In genomic region chr16:24685539-24686432, GRCh38 we compare ENCODE assay signal across 10 cellular contexts. TPM values are rescaled to one million over a fixed set of nuclear protein-coding genes. Genes with fewer than 3 reads are reported as not detected.
DNase-seq lines count a peak whose midpoint lies in the region; ATAC-seq, FAIRE-seq and TF ChIP-seq lines count a peak whose summit lies in the region.
"Had no signal": no experiment of that assay in that cellular context is flagged by ENCODE, and none has a peak within 500 bp of the region (broad histone marks: within the 10 kb centered on the region; RNA-seq: fewer than 3 reads in every experiment).

No MANE protein-coding gene starts in this region.

- ATAC-seq in HepG2 (peak; percentile 68), upper lobe of left lung (ENCODE audit: low FRiP score in 2 of 2) (peak; percentile 24 to 72), GM21390 (IDR thresholded peaks at IDR 0.05; ENCODE audit: unreplicated experiment) (no peak)
- no peak for ATAC-seq in natural killer cell treated with Interleukin-12 subunit alpha and Interleukin-12 subunit beta and Interleukin-15 and Interleukin-18, amount 100 ng/mL, for 72 hours

- no TSS peak for BruUV-seq in HepG2 (replicated peaks; lab: Mats Ljungman, UMichigan)

- H3K9me3 ChIP-seq in HepG2 (ENCODE audit: low read length) (no peaks in the 10 kb centered on the region), upper lobe of left lung (no peaks in the 10 kb centered on the region)

- POLR2A ChIA-PET in HepG2 (lab: Yijun Ruan, JAX): no interaction called here

- intact Hi-C loops in HepG2 (cut with micrococcal nuclease; ENCODE audit: unreplicated experiment): loop anchor here (5.0 kb wide), 1 partner anchor 148 kb away; the partner anchor contains the start of gene RBBP6

- TF ChIP-seq CTCF in HepG2 (CRISPR knock-in tag; IDR thresholded peaks at IDR 0.05) (no peak), upper lobe of left lung (IDR thresholded peaks at IDR 0.05) (no peak)

- FAIRE-seq in HepG2 (lab: Jason Lieb, UNC): no peak

- TF ChIP-seq RAD21 in HepG2 (CRISPR knock-in tag; IDR thresholded peaks at IDR 0.05): no peak

- H3K4me3 Mint-ChIP-seq in natural killer cell treated with Interleukin-12 subunit alpha and Interleukin-12 subunit beta and Interleukin-15 and Interleukin-18, amount 100 ng/mL, for 72 hours: no peak overlapping the region

- no peaks in the 10 kb centered on the region for H4K20me1 ChIP-seq in HepG2 (ENCODE audit: insufficient read depth, low read length)

- H3K4me1 ChIP-seq in HepG2 (ENCODE audit: insufficient read depth, low read length) (peaks cover 63% of the 10 kb centered on the region), upper lobe of left lung (peaks cover 0 to 5% (median 3%) of the 10 kb centered on the region in 4 donors)

- no peaks in the 10 kb centered on the region for H3K36me3 Mint-ChIP-seq in natural killer cell treated with Interleukin-12 subunit alpha and Interleukin-12 subunit beta and Interleukin-15 and Interleukin-18, amount 100 ng/mL, for 72 hours

- in situ Hi-C loops in HepG2 (cut with HindIII; ENCODE audit: extremely low pct_ligation_motif_present, low pct_unique_long_range_greater_than_20kb): loop anchor here (10.0 kb wide), 1 partner anchor 161 kb away; no protein-coding TSS in a partner anchor

- H3K4me2 ChIP-seq in HepG2 (ENCODE audit: low read depth, low read length): peak overlapping the region; percentile 73

- no peaks in the 10 kb centered on the region for H3K4me1 Mint-ChIP-seq in natural killer cell treated with Interleukin-12 subunit alpha and Interleukin-12 subunit beta and Interleukin-15 and Interleukin-18, amount 100 ng/mL, for 72 hours (ENCODE audit: low read depth in 2 of 2)

- WGBS in HepG2 (ENCODE audit: low lambda C conversion rate): 24% methylated on average over 13 of the region's 15 CpGs
- WGBS in upper lobe of left lung, 2 donors: 38 to 45% methylated on average over 11 to 15 of the region's 15 CpGs

- peak overlapping the region; percentile 87 for H3K27ac ChIP-seq in cingulate gyrus (ENCODE audit: low read depth, low read length)
- H3K27ac ChIP-seq in HepG2 (ENCODE audit: extremely low read length, insufficient read depth, low read length): no peak overlapping the region
- H3K27ac ChIP-seq in upper lobe of left lung: no peak overlapping the region
- H3K27ac ChIP-seq: C4-2B, SK-N-MC had no signal

- no peak for TF ChIP-seq POLR2A in HepG2 (IDR thresholded peaks at IDR 0.05; ENCODE audit: insufficient read depth in 1 of 2, low read depth in 2 of 2, low read length in 2 of 2)
- no peak for TF ChIP-seq POLR2A in upper lobe of left lung (IDR thresholded peaks at IDR 0.05)
- no peak for TF ChIP-seq POLR2A in erythroblast (IDR thresholded peaks at IDR 0.05; ENCODE audit: low read length)

- DNase-seq in SHP77 (lab: John Stamatoyannopoulos, UW) (peak; percentile 28 to 31), SHP77 treated with DMSO at 0.1 percent for 48 hours (lab: John Stamatoyannopoulos, UW) (no peak), HepG2 (ENCODE audit: low spot score) (peak; percentile 85), upper lobe of left lung (no peak), erythroblast (lab: John Stamatoyannopoulos, UW) (no peak)
- DNase-seq in natural killer cell treated with Interleukin-12 subunit alpha and Interleukin-12 subunit beta and Interleukin-15 and Interleukin-18, amount 100 ng/mL, for 72 hours (ENCODE audit: low spot score): no peak

- CTCF ChIA-PET in HepG2 (lab: Yijun Ruan, JAX; ENCODE audit: low intra/inter-chr PET ratio, low total read pairs): no interaction called here

- no peak overlapping the region for H3K27ac Mint-ChIP-seq in natural killer cell treated with Interleukin-12 subunit alpha and Interleukin-12 subunit beta and Interleukin-15 and Interleukin-18, amount 100 ng/mL, for 72 hours

- H3K27me3 Mint-ChIP-seq in natural killer cell treated with Interleukin-12 subunit alpha and Interleukin-12 subunit beta and Interleukin-15 and Interleukin-18, amount 100 ng/mL, for 72 hours: peaks cover 0 to 13% of the 10 kb centered on the region in 2 donors

- TF ChIP-seq EP300 in HepG2 (IDR thresholded peaks at IDR 0.05; ENCODE audit: low read depth in 2 of 2, low read length in 2 of 2): peak in 1 of 2 experiments; percentile 56; a peak in 2 of 4 replicates
- TF ChIP-seq EP300 in HepG2 (CRISPR knock-in tag; IDR thresholded peaks at IDR 0.05; ENCODE audit: borderline replicate concordance): no peak
- no peak for TF ChIP-seq EP300 in upper lobe of left lung (IDR thresholded peaks at IDR 0.05)

- H3K9me3 Mint-ChIP-seq in natural killer cell treated with Interleukin-12 subunit alpha and Interleukin-12 subunit beta and Interleukin-15 and Interleukin-18, amount 100 ng/mL, for 72 hours: no peaks in the 10 kb centered on the region

- H3K27me3 ChIP-seq in HepG2 (ENCODE audit: control insufficient read depth in 1 of 2, insufficient read depth in 2 of 2, low read length in 2 of 2): no peaks in the 10 kb centered on the region
- no peaks in the 10 kb centered on the region for H3K27me3 ChIP-seq in upper lobe of left lung

- H3K4me3 ChIP-seq in HepG2 (replicated peaks in 1 of 3; ENCODE audit: insufficient read depth in 1 of 3, low read depth in 2 of 3, low read length in 3 of 3) (peak overlapping the region; percentile 6 to 54 (median 17); a peak in 4 of 6 replicates), upper lobe of left lung (no peak overlapping the region)
- H3K4me3 ChIP-seq: SK-N-MC had no signal

- peak overlapping the region; percentile 2 for H2AFZ ChIP-seq in HepG2 (ENCODE audit: low read length)

- no peaks in the 10 kb centered on the region for H3K36me3 ChIP-seq in HepG2 (replicated peaks in 1 of 2; ENCODE audit: control insufficient read depth in 1 of 2, insufficient read depth in 2 of 2, low read length in 2 of 2)
- H3K36me3 ChIP-seq in upper lobe of left lung: no peaks in the 10 kb centered on the region

- H3K9ac ChIP-seq in HepG2 (ENCODE audit: insufficient read depth, low read depth, low read length): peak overlapping the region; percentile 31; the same call in 1 of the 2 replicates

- no peaks in the 10 kb centered on the region for H3K79me2 ChIP-seq in HepG2 (ENCODE audit: insufficient read depth, low read length)

TF ChIP-seq in HepG2, 621 proteins besides CTCF, POLR2A, EP300 and RAD21 (continues in another document):
- TF ChIP-seq ZNF556 (CRISPR knock-in tag; IDR thresholded peaks at IDR 0.05; ENCODE audit: borderline replicate concordance) (no peak), HMGA1 (CRISPR knock-in tag; conservative IDR thresholded peaks at IDR 0.05) (no peak), ZNF891 (CRISPR knock-in tag; IDR thresholded peaks at IDR 0.05) (no peak), JDP2 (CRISPR knock-in tag; IDR thresholded peaks at IDR 0.05; ENCODE audit: borderline replicate concordance) (no peak), MZF1 (CRISPR knock-in tag; IDR thresholded peaks at IDR 0.05; ENCODE audit: borderline replicate concordance) (no peak), FOSL2 (CRISPR knock-in tag; IDR thresholded peaks at IDR 0.05) (no peak), ATF1 (CRISPR knock-in tag; IDR thresholded peaks at IDR 0.05) (no peak), ATAD3A (CRISPR knock-in tag; IDR thresholded peaks at IDR 0.05) (no peak), ZNF577 (CRISPR knock-in tag; IDR thresholded peaks at IDR 0.05; ENCODE audit: borderline replicate concordance, low read depth) (no peak), SOX6 (IDR thresholded peaks at IDR 0.05) (no peak), SOX6 (CRISPR knock-in tag; IDR thresholded peaks at IDR 0.05) (peak; percentile 51; the same call in 1 of the 2 replicates), ZFP37 (CRISPR knock-in tag; IDR thresholded peaks at IDR 0.05; ENCODE audit: borderline replicate concordance) (no peak), EZH2 (conservative IDR thresholded peaks at IDR 0.05; ENCODE audit: low read depth, low read length) (no peak)
- TF ChIP-seq, protein P1, sequence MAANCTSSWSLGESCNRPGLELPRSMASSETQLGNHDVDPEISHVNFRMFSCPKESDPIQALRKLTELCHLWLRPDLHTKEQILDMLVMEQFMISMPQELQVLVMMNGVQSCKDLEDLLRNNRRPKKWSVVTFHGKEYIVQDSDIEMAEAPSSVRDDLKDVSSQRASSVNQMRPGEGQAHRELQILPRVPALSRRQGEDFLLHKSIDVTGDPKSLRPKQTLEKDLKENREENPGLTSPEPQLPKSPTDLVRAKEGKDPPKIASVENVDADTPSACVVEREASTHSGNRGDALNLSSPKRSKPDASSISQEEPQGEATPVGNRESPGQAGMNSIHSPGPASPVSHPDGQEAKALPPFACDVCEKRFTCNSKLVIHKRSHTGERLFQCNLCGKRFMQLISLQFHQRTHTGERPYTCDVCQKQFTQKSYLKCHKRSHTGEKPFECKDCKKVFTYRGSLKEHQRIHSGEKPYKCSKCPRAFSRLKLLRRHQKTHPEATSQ (CRISPR knock-in tag; IDR thresholded peaks at IDR 0.05; ENCODE audit: borderline replicate concordance): no peak; the same call in 1 of the 2 replicates

RNA-seq across cellular contexts. Expression of gene TNRC6A, which starts 43.7 kb away (rescaled TPM):
- total RNA-seq in HepG2 (2016; rRNA removed; fragmentation: Illumina TruSeq; extraction: Trizol) (26.7 and 30.9 TPM in 2 replicates), upper lobe of left lung (100 to 1,000 TPM in 1 of 6 donors, 10 to 100 TPM in 5; 35.2 to 152 (median 65.3) TPM)
- total RNA-seq in HepG2 (2016; cell fraction: cytosol; rRNA removed; fragmentation: Illumina TruSeq; extraction: Trizol; ENCODE audit: low read depth): 6.9 and 8.1 TPM in 2 replicates
- 24.9 and 33.4 TPM in 2 replicates for total RNA-seq in HepG2 (2016; cell fraction: insoluble cytoplasmic fraction; rRNA removed; fragmentation: Illumina TruSeq; extraction: Trizol)
- total RNA-seq in HepG2 (2016; cell fraction: membrane; rRNA removed; fragmentation: Illumina TruSeq; extraction: Trizol): 10.5 and 13.0 TPM in 2 replicates
- total RNA-seq in HepG2 (2016; cell fraction: nucleus; rRNA removed; fragmentation: Illumina TruSeq; extraction: Trizol): 75.1 and 92.8 TPM in 2 replicates
- polyA plus RNA-seq in HepG2 (2011; rRNA removed): 43.6 and 49.2 TPM in 2 replicates
- polyA plus RNA-seq in HepG2 (2011; cell fraction: cytosol; rRNA removed): 25.1 and 25.7 TPM in 2 replicates
- 154 and 160 TPM in 2 replicates for polyA plus RNA-seq in HepG2 (2011; cell fraction: nucleus; rRNA removed)
- polyA plus RNA-seq in HepG2 (2012): 30.0 and 33.6 TPM in 2 replicates
- 0.53 and 1.5 TPM in 2 replicates for polyA plus RNA-seq in HepG2 (2016; cell fraction: cytosol; fragmentation: Illumina TruSeq; extraction: Trizol; ENCODE audit: low read depth)
- polyA plus RNA-seq in HepG2 (2016; cell fraction: insoluble cytoplasmic fraction; fragmentation: Illumina TruSeq; extraction: Trizol; ENCODE audit: low read depth): 17.2 and 18.0 TPM in 2 replicates
- polyA plus RNA-seq in HepG2 (2016; cell fraction: membrane; fragmentation: Illumina TruSeq; extraction: Trizol; ENCODE audit: low read depth): 1.1 and 1.6 TPM in 2 replicates
- 103 and 113 TPM in 2 replicates for polyA plus RNA-seq in HepG2 (2016; cell fraction: nucleus; fragmentation: Illumina TruSeq; extraction: Trizol; ENCODE audit: insufficient read depth, low read depth)
- 70.9 TPM in 2 replicates for polyA minus RNA-seq in HepG2 (2011; rRNA and poly(A)+ RNA removed; ENCODE audit: low replicate concordance)
- polyA minus RNA-seq in HepG2 (2011; cell fraction: cytosol; rRNA and poly(A)+ RNA removed): 19.3 and 29.4 TPM in 2 replicates
- polyA minus RNA-seq in HepG2 (2011; cell fraction: nucleus; rRNA and poly(A)+ RNA removed): 205 and 259 TPM in 2 replicates
- total RNA-seq in natural killer cell treated with Interleukin-12 subunit alpha and Interleukin-12 subunit beta and Interleukin-15 and Interleukin-18, amount 100 ng/mL, for 72 hours: 10 to 100 TPM; 44.2 to 82.4 TPM

Comparison
In these comparisons a context has a peak if more than half of its experiments do, and no peak if none do; other contexts are left out.
1. DNase-seq: peak in SHP77 (2 of 2) and HepG2 (single experiment); none in SHP77 treated with DMSO at 0.1 percent for 48 hours (single experiment), upper lobe of left lung (0 of 2), natural killer cell treated with Interleukin-12 subunit alpha and Interleukin-12 subunit beta and Interleukin-15 and Interleukin-18, amount 100 ng/mL, for 72 hours (single experiment) and erythroblast (0 of 2).
2. ATAC-seq: peak in HepG2 (single experiment) and upper lobe of left lung (2 of 2); none in natural killer cell treated with Interleukin-12 subunit alpha and Interleukin-12 subunit beta and Interleukin-15 and Interleukin-18, amount 100 ng/mL, for 72 hours (0 of 2) and GM21390 (single experiment).
3. H3K4me3 ChIP-seq: peak in HepG2 (3 of 3); none in upper lobe of left lung (0 of 4).